Comparison of ENCODE assay signal across 2 cellular contexts in the genomic region with DNA sequence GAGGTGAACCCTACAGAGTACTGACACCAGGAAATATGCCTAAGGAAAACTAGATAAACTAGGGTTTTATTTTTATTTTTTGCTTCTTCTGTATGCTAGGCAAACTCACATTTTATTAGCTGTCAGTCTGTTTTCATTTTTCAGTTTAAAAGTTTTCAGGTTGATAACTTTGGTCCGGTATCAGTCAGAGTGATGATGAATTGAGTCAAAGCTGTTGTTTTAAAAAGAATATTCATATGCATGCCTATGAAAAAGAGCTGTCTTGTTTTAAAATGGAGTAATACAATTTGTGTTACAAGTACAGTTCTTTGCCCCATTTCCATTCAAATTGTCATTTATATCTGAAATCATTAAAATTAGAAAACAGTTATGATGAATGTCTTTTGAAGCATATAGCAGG.
TF ChIP-seq lines count a peak whose summit lies in the region.

No MANE protein-coding gene starts in this region.

TF ChIP-seq in SK-N-SH, 30 proteins besides CTCF, POLR2A, EP300 and RAD21 (continued from another document):
- TF ChIP-seq FOSL2 (IDR thresholded peaks at IDR 0.05; ENCODE audit: borderline replicate concordance, low read depth) (no peak), USF2 (IDR thresholded peaks at IDR 0.05; ENCODE audit: borderline replicate concordance, low read depth, low read length) (no peak)
- TF ChIP-seq, protein P1, sequence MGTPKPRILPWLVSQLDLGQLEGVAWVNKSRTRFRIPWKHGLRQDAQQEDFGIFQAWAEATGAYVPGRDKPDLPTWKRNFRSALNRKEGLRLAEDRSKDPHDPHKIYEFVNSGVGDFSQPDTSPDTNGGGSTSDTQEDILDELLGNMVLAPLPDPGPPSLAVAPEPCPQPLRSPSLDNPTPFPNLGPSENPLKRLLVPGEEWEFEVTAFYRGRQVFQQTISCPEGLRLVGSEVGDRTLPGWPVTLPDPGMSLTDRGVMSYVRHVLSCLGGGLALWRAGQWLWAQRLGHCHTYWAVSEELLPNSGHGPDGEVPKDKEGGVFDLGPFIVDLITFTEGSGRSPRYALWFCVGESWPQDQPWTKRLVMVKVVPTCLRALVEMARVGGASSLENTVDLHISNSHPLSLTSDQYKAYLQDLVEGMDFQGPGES (IDR thresholded peaks at IDR 0.05; ENCODE audit: low read depth, low read length) = no peak
- TF ChIP-seq, protein P2, sequence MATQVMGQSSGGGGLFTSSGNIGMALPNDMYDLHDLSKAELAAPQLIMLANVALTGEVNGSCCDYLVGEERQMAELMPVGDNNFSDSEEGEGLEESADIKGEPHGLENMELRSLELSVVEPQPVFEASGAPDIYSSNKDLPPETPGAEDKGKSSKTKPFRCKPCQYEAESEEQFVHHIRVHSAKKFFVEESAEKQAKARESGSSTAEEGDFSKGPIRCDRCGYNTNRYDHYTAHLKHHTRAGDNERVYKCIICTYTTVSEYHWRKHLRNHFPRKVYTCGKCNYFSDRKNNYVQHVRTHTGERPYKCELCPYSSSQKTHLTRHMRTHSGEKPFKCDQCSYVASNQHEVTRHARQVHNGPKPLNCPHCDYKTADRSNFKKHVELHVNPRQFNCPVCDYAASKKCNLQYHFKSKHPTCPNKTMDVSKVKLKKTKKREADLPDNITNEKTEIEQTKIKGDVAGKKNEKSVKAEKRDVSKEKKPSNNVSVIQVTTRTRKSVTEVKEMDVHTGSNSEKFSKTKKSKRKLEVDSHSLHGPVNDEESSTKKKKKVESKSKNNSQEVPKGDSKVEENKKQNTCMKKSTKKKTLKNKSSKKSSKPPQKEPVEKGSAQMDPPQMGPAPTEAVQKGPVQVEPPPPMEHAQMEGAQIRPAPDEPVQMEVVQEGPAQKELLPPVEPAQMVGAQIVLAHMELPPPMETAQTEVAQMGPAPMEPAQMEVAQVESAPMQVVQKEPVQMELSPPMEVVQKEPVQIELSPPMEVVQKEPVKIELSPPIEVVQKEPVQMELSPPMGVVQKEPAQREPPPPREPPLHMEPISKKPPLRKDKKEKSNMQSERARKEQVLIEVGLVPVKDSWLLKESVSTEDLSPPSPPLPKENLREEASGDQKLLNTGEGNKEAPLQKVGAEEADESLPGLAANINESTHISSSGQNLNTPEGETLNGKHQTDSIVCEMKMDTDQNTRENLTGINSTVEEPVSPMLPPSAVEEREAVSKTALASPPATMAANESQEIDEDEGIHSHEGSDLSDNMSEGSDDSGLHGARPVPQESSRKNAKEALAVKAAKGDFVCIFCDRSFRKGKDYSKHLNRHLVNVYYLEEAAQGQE (IDR thresholded peaks at IDR 0.05; ENCODE audit: low read depth, low read length) = no peak

TF ChIP-seq in HEK293T, 16 proteins besides CTCF, POLR2A, EP300 and RAD21 (continued from another document):
- TF ChIP-seq L3MBTL2 (conservative IDR thresholded peaks at IDR 0.05) (no peak), FOXK2 (IDR thresholded peaks at IDR 0.05) (no peak), TARDBP (IDR thresholded peaks at IDR 0.05) (no peak)
TF ChIP-seq in HEK293T: peak in this region for 0.
